14 cellular contexts compared by ENCODE assay signal in genomic region chr6:1027109-1027794, GRCh38.
DNase-seq lines count a peak whose midpoint lies in the region; ATAC-seq and TF ChIP-seq lines count a peak whose summit lies in the region.
"Had no signal": no experiment of that assay in that cellular context is flagged by ENCODE, and none has a peak within 500 bp of the region (broad histone marks: within the 10 kb centered on the region; RNA-seq: fewer than 3 reads in every experiment).

No MANE protein-coding gene starts in this region.

- CTCF ChIA-PET in HEK293T (lab: Yijun Ruan, JAX): no interaction called here

- POLR2A ChIA-PET in HEK293T (lab: Yijun Ruan, JAX): no interaction called here

- H3K4me1 ChIP-seq in lower lobe of right lung: no peaks in the 10 kb centered on the region
- H3K4me1 ChIP-seq: adrenal gland had no signal

- no peaks in the 10 kb centered on the region for H3K36me3 ChIP-seq in MG63
- no peaks in the 10 kb centered on the region for H3K36me3 ChIP-seq in lower lobe of right lung
- H3K36me3 ChIP-seq: adrenal gland, sigmoid colon had no signal

- H3K27ac ChIP-seq in lower lobe of right lung: no peak overlapping the region
- H3K27ac ChIP-seq: sigmoid colon had no signal

- no peak overlapping the region for H3K4me3 ChIP-seq in MG63
- H3K4me3 ChIP-seq in epithelial cell of proximal tubule (ENCODE audit: low read depth, low read length): no peak overlapping the region
- H3K4me3 ChIP-seq in lower lobe of right lung: no peak overlapping the region
- H3K4me3 ChIP-seq: adrenal gland, sigmoid colon had no signal

- TF ChIP-seq CTCF in epithelial cell of proximal tubule (conservative IDR thresholded peaks at IDR 0.05; ENCODE audit: low read depth, low read length) (no peak), lower lobe of right lung (IDR thresholded peaks at IDR 0.05) (no peak)

- no peaks in the 10 kb centered on the region for H3K9me3 ChIP-seq in MG63
- H3K9me3 ChIP-seq in lower lobe of right lung: no peaks in the 10 kb centered on the region
- H3K9me3 ChIP-seq: adrenal gland, sigmoid colon had no signal

- ATAC-seq in lower lobe of right lung: no peak

- DNase-seq in EL (peak; percentile 80), MG63 (peak; percentile 53), epithelial cell of proximal tubule (ENCODE audit: low read depth) (peak; percentile 41), renal cortical epithelial cell (ENCODE audit: low read depth) (peak; percentile 69), HEK293T (ENCODE audit: extremely low spot score) (no peak), lower lobe of right lung (no peak), NCI-H82 treated with DMSO at 0.1 percent for 48 hours (lab: John Stamatoyannopoulos, UW; ENCODE audit: unreplicated experiment) (no peak)
- DNase-seq in stimulated activated CD4-positive, alpha-beta T cell treated with anti-CD3 and anti-CD28 coated beads, Interleukin-4, amount 100 ng/mL, for 1 hour: no peak
- DNase-seq: activated CD4-positive, alpha-beta T cell treated with anti-CD3 and anti-CD28 coated beads for 1 hour; dermis blood vessel endothelial cell; naive B cell; sigmoid colon; SW 1271 had no signal

- H3K27me3 ChIP-seq in MG63: no peaks in the 10 kb centered on the region
- H3K27me3 ChIP-seq in lower lobe of right lung (ENCODE audit: low read depth): peaks cover 8% of the 10 kb centered on the region
- H3K27me3 ChIP-seq: sigmoid colon had no signal

- intact Hi-C loops in lower lobe of right lung (cut with DNase I): no loop called here

TF ChIP-seq in HEK293T, 16 proteins besides CTCF, POLR2A, EP300 and RAD21:
- TF ChIP-seq FOXM1 (IDR thresholded peaks at IDR 0.05; ENCODE audit: borderline replicate concordance) (no peak), TARDBP (IDR thresholded peaks at IDR 0.05) (no peak), ELF4 (IDR thresholded peaks at IDR 0.05) (no peak), LEF1 (IDR thresholded peaks at IDR 0.05; ENCODE audit: borderline replicate concordance) (no peak), NFRKB (IDR thresholded peaks at IDR 0.05) (no peak), PKNOX1 (IDR thresholded peaks at IDR 0.05) (no peak), ZNF384 (IDR thresholded peaks at IDR 0.05) (no peak), SP1 (IDR thresholded peaks at IDR 0.05) (no peak), SUZ12 (IDR thresholded peaks at IDR 0.05) (no peak), HDGF (IDR thresholded peaks at IDR 0.05; ENCODE audit: borderline replicate concordance) (no peak), FOXA1 (IDR thresholded peaks at IDR 0.05) (no peak), L3MBTL2 (conservative IDR thresholded peaks at IDR 0.05) (no peak), CTBP1 (IDR thresholded peaks at IDR 0.05; ENCODE audit: borderline replicate concordance) (no peak), BHLHE40 (IDR thresholded peaks at IDR 0.05; ENCODE audit: borderline replicate concordance) (no peak), ARNT (IDR thresholded peaks at IDR 0.05) (no peak), FOXK2 (IDR thresholded peaks at IDR 0.05) (no peak)

Comparison
In these comparisons a context has a peak if more than half of its experiments do, and no peak if none do; other contexts are left out.
1. DNase-seq: peak in EL (single experiment), MG63 (single experiment), epithelial cell of proximal tubule (single experiment) and renal cortical epithelial cell (single experiment); none in HEK293T (single experiment), stimulated activated CD4-positive, alpha-beta T cell treated with anti-CD3 and anti-CD28 coated beads, Interleukin-4, amount 100 ng/mL, for 1 hour (single experiment), lower lobe of right lung (single experiment) and NCI-H82 treated with DMSO at 0.1 percent for 48 hours (single experiment).